1 cellular context compared by ENCODE assay signal in the genomic region with DNA sequence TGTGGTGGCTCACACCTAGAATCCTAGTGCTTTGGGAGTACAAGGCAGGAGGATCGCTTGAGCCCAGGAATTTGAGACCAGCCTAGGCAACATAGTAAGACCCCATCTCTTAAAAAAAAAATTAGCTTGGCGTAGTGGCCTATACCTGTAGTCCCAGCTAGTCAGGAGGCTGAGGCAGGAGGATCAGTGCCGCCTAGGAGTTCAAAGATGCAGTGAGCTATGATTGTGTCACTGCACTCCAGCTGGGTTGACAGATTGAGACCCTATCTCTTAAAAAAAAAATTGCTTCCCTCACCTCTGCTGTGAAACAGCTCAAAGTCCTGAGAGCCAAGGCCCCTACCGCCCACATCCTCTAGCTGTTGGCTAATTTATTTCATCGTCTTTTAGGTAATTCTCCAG.
TF ChIP-seq lines count a peak whose summit lies in the region.

No MANE protein-coding gene starts in this region.

TF ChIP-seq in HepG2, 621 proteins besides CTCF, POLR2A, EP300 and RAD21 (continued from another document and continues in another):
- no peak for TF ChIP-seq MXD4 (CRISPR knock-in tag; IDR thresholded peaks at IDR 0.05)
- no peak for TF ChIP-seq CCDC6 (CRISPR knock-in tag; IDR thresholded peaks at IDR 0.05)
- TF ChIP-seq, protein P1, sequence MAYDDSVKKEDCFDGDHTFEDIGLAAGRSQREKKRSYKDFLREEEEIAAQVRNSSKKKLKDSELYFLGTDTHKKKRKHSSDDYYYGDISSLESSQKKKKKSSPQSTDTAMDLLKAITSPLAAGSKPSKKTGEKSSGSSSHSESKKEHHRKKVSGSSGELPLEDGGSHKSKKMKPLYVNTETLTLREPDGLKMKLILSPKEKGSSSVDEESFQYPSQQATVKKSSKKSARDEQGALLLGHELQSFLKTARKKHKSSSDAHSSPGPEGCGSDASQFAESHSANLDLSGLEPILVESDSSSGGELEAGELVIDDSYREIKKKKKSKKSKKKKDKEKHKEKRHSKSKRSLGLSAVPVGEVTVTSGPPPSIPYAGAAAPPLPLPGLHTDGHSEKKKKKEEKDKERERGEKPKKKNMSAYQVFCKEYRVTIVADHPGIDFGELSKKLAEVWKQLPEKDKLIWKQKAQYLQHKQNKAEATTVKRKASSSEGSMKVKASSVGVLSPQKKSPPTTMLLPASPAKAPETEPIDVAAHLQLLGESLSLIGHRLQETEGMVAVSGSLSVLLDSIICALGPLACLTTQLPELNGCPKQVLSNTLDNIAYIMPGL (CRISPR knock-in tag; IDR thresholded peaks at IDR 0.05; ENCODE audit: borderline replicate concordance in 1 of 2, low read depth in 1 of 2) = no peak
- TF ChIP-seq, protein P2, sequence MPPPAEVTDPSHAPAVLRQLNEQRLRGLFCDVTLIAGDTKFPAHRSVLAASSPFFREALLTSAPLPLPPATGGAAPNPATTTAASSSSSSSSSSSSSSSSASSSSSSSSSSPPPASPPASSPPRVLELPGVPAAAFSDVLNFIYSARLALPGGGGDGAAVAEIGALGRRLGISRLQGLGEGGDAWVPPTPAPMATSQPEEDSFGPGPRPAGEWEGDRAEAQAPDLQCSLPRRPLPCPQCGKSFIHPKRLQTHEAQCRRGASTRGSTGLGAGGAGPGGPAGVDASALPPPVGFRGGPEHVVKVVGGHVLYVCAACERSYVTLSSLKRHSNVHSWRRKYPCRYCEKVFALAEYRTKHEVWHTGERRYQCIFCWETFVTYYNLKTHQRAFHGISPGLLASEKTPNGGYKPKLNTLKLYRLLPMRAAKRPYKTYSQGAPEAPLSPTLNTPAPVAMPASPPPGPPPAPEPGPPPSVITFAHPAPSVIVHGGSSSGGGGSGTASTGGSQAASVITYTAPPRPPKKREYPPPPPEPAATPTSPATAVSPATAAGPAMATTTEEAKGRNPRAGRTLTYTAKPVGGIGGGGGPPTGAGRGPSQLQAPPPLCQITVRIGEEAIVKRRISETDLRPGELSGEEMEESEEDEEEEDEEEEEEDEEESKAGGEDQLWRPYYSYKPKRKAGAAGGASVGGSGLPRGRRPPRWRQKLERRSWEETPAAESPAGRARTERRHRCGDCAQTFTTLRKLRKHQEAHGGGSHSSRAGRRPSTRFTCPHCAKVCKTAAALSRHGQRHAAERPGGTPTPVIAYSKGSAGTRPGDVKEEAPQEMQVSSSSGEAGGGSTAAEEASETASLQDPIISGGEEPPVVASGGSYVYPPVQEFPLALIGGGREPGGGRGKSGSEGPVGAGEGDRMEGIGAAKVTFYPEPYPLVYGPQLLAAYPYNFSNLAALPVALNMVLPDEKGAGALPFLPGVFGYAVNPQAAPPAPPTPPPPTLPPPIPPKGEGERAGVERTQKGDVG (CRISPR knock-in tag; IDR thresholded peaks at IDR 0.05; ENCODE audit: borderline replicate concordance) = 0 out of 2 replicates have a peak, but pooled peaks have one; percentile 46
- TF ChIP-seq FOXA3 (CRISPR knock-in tag; IDR thresholded peaks at IDR 0.05) = 0 out of 2 replicates have a peak, but pooled peaks have one; percentile 32
- no peak for TF ChIP-seq ZNF160 (CRISPR knock-in tag; IDR thresholded peaks at IDR 0.05)
- TF ChIP-seq SSRP1 (CRISPR knock-in tag; IDR thresholded peaks at IDR 0.05) = no peak
- TF ChIP-seq SAP130 (CRISPR knock-in tag; IDR thresholded peaks at IDR 0.05; ENCODE audit: low read depth) = peak; percentile 44
- TF ChIP-seq HNRNPH1 (optimal IDR thresholded peaks at IDR 0.05; ENCODE audit: low read depth, low read length) = no peak
- TF ChIP-seq, protein P3, sequence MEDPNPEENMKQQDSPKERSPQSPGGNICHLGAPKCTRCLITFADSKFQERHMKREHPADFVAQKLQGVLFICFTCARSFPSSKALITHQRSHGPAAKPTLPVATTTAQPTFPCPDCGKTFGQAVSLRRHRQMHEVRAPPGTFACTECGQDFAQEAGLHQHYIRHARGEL (CRISPR knock-in tag; IDR thresholded peaks at IDR 0.05) = no peak
- TF ChIP-seq ZFP36 (IDR thresholded peaks at IDR 0.05; ENCODE audit: borderline replicate concordance, low read depth, low read length, partially characterized antibody) = no peak
- TF ChIP-seq ZFAT (CRISPR knock-in tag; conservative IDR thresholded peaks at IDR 0.05) = no peak
- TF ChIP-seq HNF4G (IDR thresholded peaks at IDR 0.05; ENCODE audit: borderline replicate concordance, low read depth, low read length) = peak; percentile 48; the same call in 1 of the 2 replicates
- no peak for TF ChIP-seq HNF4G (CRISPR knock-in tag; IDR thresholded peaks at IDR 0.05; ENCODE audit: borderline replicate concordance, low read depth)
- TF ChIP-seq POLR2AphosphoS5 (IDR thresholded peaks at IDR 0.05; ENCODE audit: low read depth, low read length) = no peak
- TF ChIP-seq RFX3 (CRISPR knock-in tag; IDR thresholded peaks at IDR 0.05) = no peak
- no peak for TF ChIP-seq ZNF746 (CRISPR knock-in tag; IDR thresholded peaks at IDR 0.05)
- TF ChIP-seq, protein P4, sequence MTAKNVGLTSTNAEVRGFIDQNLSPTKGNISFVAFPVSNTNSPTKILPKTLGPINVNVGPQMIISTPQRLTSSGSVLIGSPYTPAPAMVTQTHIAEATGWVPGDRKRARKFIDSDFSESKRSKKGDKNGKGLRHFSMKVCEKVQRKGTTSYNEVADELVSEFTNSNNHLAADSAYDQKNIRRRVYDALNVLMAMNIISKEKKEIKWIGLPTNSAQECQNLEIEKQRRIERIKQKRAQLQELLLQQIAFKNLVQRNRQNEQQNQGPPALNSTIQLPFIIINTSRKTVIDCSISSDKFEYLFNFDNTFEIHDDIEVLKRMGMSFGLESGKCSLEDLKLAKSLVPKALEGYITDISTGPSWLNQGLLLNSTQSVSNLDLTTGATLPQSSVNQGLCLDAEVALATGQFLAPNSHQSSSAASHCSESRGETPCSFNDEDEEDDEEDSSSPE (CRISPR knock-in tag; IDR thresholded peaks at IDR 0.05) = no peak
- TF ChIP-seq YEATS2 (CRISPR knock-in tag; IDR thresholded peaks at IDR 0.05; ENCODE audit: borderline replicate concordance) = no peak
- no peak for TF ChIP-seq SP4 (CRISPR knock-in tag; IDR thresholded peaks at IDR 0.05)
- TF ChIP-seq FOXM1 (CRISPR knock-in tag; IDR thresholded peaks at IDR 0.05) = no peak
- TF ChIP-seq ZFY (CRISPR knock-in tag; IDR thresholded peaks at IDR 0.05) = no peak
- TF ChIP-seq RFX1 (IDR thresholded peaks at IDR 0.05) = no peak
- TF ChIP-seq, protein P5, sequence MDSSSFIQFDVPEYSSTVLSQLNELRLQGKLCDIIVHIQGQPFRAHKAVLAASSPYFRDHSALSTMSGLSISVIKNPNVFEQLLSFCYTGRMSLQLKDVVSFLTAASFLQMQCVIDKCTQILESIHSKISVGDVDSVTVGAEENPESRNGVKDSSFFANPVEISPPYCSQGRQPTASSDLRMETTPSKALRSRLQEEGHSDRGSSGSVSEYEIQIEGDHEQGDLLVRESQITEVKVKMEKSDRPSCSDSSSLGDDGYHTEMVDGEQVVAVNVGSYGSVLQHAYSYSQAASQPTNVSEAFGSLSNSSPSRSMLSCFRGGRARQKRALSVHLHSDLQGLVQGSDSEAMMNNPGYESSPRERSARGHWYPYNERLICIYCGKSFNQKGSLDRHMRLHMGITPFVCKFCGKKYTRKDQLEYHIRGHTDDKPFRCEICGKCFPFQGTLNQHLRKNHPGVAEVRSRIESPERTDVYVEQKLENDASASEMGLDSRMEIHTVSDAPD (CRISPR knock-in tag; IDR thresholded peaks at IDR 0.05) = no peak
- TF ChIP-seq HDAC1 (CRISPR knock-in tag; IDR thresholded peaks at IDR 0.05) = no peak
- no peak for TF ChIP-seq ZSCAN25 (CRISPR knock-in tag; IDR thresholded peaks at IDR 0.05)
- no peak for TF ChIP-seq ZNF773 (CRISPR knock-in tag; IDR thresholded peaks at IDR 0.05; ENCODE audit: borderline replicate concordance)
- TF ChIP-seq TP53 (CRISPR knock-in tag; conservative IDR thresholded peaks at IDR 0.05) = no peak
- TF ChIP-seq HNF4A (CRISPR knock-in tag; IDR thresholded peaks at IDR 0.05) = peak; percentile 62; the same call in 1 of the 2 replicates
- TF ChIP-seq, protein P6, sequence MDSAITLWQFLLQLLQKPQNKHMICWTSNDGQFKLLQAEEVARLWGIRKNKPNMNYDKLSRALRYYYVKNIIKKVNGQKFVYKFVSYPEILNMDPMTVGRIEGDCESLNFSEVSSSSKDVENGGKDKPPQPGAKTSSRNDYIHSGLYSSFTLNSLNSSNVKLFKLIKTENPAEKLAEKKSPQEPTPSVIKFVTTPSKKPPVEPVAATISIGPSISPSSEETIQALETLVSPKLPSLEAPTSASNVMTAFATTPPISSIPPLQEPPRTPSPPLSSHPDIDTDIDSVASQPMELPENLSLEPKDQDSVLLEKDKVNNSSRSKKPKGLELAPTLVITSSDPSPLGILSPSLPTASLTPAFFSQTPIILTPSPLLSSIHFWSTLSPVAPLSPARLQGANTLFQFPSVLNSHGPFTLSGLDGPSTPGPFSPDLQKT (CRISPR knock-in tag; IDR thresholded peaks at IDR 0.05; ENCODE audit: borderline replicate concordance) = no peak
- TF ChIP-seq HNRNPK (IDR thresholded peaks at IDR 0.05; ENCODE audit: low read depth, low read length, poor library complexity, severe bottlenecking) = no peak
- no peak for TF ChIP-seq NR2F6 (IDR thresholded peaks at IDR 0.05)
- no peak for TF ChIP-seq NR2F6 (CRISPR knock-in tag; IDR thresholded peaks at IDR 0.05)
- no peak for TF ChIP-seq FOXA1 (IDR thresholded peaks at IDR 0.05)
- no peak for TF ChIP-seq FOXA1 (CRISPR knock-in tag; IDR thresholded peaks at IDR 0.05)
- TF ChIP-seq MAFF (IDR thresholded peaks at IDR 0.05; ENCODE audit: low read depth, low read length) = no peak
- no peak for TF ChIP-seq YY1 (IDR thresholded peaks at IDR 0.05; ENCODE audit: insufficient read depth, insufficient replicate concordance, low read depth, low read length)
- TF ChIP-seq, protein P7, sequence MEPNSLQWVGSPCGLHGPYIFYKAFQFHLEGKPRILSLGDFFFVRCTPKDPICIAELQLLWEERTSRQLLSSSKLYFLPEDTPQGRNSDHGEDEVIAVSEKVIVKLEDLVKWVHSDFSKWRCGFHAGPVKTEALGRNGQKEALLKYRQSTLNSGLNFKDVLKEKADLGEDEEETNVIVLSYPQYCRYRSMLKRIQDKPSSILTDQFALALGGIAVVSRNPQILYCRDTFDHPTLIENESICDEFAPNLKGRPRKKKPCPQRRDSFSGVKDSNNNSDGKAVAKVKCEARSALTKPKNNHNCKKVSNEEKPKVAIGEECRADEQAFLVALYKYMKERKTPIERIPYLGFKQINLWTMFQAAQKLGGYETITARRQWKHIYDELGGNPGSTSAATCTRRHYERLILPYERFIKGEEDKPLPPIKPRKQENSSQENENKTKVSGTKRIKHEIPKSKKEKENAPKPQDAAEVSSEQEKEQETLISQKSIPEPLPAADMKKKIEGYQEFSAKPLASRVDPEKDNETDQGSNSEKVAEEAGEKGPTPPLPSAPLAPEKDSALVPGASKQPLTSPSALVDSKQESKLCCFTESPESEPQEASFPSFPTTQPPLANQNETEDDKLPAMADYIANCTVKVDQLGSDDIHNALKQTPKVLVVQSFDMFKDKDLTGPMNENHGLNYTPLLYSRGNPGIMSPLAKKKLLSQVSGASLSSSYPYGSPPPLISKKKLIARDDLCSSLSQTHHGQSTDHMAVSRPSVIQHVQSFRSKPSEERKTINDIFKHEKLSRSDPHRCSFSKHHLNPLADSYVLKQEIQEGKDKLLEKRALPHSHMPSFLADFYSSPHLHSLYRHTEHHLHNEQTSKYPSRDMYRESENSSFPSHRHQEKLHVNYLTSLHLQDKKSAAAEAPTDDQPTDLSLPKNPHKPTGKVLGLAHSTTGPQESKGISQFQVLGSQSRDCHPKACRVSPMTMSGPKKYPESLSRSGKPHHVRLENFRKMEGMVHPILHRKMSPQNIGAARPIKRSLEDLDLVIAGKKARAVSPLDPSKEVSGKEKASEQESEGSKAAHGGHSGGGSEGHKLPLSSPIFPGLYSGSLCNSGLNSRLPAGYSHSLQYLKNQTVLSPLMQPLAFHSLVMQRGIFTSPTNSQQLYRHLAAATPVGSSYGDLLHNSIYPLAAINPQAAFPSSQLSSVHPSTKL (CRISPR knock-in tag; IDR thresholded peaks at IDR 0.05) = no peak; the same call in 1 of the 2 replicates
- no peak for TF ChIP-seq ZNF879 (CRISPR knock-in tag; IDR thresholded peaks at IDR 0.05)
- no peak for TF ChIP-seq KDM3A (CRISPR knock-in tag; IDR thresholded peaks at IDR 0.05; ENCODE audit: low read depth)
- TF ChIP-seq CC2D1A (CRISPR knock-in tag; IDR thresholded peaks at IDR 0.05) = no peak
- no peak for TF ChIP-seq KMT2B (CRISPR knock-in tag; IDR thresholded peaks at IDR 0.05)
- no peak for TF ChIP-seq ZNF207 (IDR thresholded peaks at IDR 0.05; ENCODE audit: borderline replicate concordance)
- no peak for TF ChIP-seq PTBP1 (IDR thresholded peaks at IDR 0.05; ENCODE audit: low read depth, low read length, poor library complexity, severe bottlenecking)
- no peak for TF ChIP-seq POLR2AphosphoS2 (IDR thresholded peaks at IDR 0.05; ENCODE audit: low read depth, low read length)
- TF ChIP-seq, protein P8, sequence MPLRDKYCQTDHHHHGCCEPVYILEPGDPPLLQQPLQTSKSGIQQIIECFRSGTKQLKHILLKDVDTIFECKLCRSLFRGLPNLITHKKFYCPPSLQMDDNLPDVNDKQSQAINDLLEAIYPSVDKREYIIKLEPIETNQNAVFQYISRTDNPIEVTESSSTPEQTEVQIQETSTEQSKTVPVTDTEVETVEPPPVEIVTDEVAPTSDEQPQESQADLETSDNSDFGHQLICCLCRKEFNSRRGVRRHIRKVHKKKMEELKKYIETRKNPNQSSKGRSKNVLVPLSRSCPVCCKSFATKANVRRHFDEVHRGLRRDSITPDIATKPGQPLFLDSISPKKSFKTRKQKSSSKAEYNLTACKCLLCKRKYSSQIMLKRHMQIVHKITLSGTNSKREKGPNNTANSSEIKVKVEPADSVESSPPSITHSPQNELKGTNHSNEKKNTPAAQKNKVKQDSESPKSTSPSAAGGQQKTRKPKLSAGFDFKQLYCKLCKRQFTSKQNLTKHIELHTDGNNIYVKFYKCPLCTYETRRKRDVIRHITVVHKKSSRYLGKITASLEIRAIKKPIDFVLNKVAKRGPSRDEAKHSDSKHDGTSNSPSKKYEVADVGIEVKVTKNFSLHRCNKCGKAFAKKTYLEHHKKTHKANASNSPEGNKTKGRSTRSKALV (CRISPR knock-in tag; IDR thresholded peaks at IDR 0.05) = no peak
- TF ChIP-seq SP1 (IDR thresholded peaks at IDR 0.05) = no peak
- TF ChIP-seq SP1 (CRISPR knock-in tag; IDR thresholded peaks at IDR 0.05) = no peak
- TF ChIP-seq, protein P9, sequence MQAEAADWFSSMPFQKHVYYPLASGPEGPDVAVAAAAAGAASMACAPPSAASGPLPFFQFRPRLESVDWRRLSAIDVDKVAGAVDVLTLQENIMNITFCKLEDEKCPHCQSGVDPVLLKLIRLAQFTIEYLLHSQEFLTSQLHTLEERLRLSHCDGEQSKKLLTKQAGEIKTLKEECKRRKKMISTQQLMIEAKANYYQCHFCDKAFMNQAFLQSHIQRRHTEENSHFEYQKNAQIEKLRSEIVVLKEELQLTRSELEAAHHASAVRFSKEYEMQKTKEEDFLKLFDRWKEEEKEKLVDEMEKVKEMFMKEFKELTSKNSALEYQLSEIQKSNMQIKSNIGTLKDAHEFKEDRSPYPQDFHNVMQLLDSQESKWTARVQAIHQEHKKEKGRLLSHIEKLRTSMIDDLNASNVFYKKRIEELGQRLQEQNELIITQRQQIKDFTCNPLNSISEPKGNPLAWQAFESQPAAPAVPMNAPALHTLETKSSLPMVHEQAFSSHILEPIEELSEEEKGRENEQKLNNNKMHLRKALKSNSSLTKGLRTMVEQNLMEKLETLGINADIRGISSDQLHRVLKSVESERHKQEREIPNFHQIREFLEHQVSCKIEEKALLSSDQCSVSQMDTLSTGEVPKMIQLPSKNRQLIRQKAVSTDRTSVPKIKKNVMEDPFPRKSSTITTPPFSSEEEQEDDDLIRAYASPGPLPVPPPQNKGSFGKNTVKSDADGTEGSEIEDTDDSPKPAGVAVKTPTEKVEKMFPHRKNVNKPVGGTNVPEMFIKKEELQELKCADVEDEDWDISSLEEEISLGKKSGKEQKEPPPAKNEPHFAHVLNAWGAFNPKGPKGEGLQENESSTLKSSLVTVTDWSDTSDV (CRISPR knock-in tag; IDR thresholded peaks at IDR 0.05) = no peak
- no peak for TF ChIP-seq ZNF224 (CRISPR knock-in tag; IDR thresholded peaks at IDR 0.05)
- TF ChIP-seq ISX (CRISPR knock-in tag; conservative IDR thresholded peaks at IDR 0.05) = no peak
- peak; percentile 25; the same call in 1 of the 2 replicates for TF ChIP-seq HDAC2 (CRISPR knock-in tag; IDR thresholded peaks at IDR 0.05)
